20 cellular contexts compared by ENCODE assay signal in the genomic region with DNA sequence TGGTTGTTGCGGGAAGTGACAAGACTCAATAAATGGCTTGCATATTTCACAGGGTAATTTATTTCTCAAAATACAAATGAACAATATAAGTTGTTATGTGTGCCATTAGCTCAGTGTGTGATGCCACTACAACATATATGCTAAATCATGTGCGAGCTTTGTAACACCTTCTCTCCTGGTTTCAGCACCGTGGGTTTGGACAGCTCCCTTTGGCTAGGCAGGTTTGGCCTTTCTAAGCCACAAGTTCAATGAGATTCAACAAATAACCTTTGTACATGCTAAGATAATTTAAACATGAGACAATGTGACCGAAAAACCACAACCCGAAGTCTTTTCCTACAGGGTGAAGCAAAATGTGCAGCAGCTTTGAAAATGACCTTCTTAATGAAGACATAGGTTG.
DNase-seq lines count a peak whose midpoint lies in the region; ATAC-seq, FAIRE-seq and TF ChIP-seq lines count a peak whose summit lies in the region.
"Had no signal": no experiment of that assay in that cellular context is flagged by ENCODE, and none has a peak within 500 bp of the region (broad histone marks: within the 10 kb centered on the region; RNA-seq: fewer than 3 reads in every experiment).

No MANE protein-coding gene starts in this region.

- H3K27me3 ChIP-seq in H7 (ENCODE audit: control insufficient read depth, insufficient read depth, low read length) (no peaks in the 10 kb centered on the region; the same call in 1 of the 2 replicates), iPS DF 6.9 (ENCODE audit: control insufficient read depth, insufficient read depth, low read length) (no peaks in the 10 kb centered on the region), ovary (no peaks in the 10 kb centered on the region)
- H3K27me3 ChIP-seq: upper lobe of left lung had no signal

- no peak overlapping the region for H3K4me3 ChIP-seq in A549
- no peak overlapping the region for H3K4me3 ChIP-seq in H7 (ENCODE audit: insufficient read depth, low read depth, low read length)
- no peak overlapping the region for H3K4me3 ChIP-seq in iPS DF 6.9 (ENCODE audit: low read length)
- no peak overlapping the region for H3K4me3 ChIP-seq in ovary
- H3K4me3 ChIP-seq: PC-9, skin epidermis, upper lobe of left lung had no signal

- H3K9me3 ChIP-seq in A549, result no peaks in the 10 kb centered on the region
- no peaks in the 10 kb centered on the region; the same call in 1 of the 2 replicates for H3K9me3 ChIP-seq in iPS DF 6.9 (ENCODE audit: control insufficient read depth, insufficient read depth, low read length)
- H3K9me3 ChIP-seq in ovary, result no peaks in the 10 kb centered on the region

- 16% methylated on average over 5 of the region's 5 CpGs for whole genome bisulfite sequencing in A549 (ENCODE audit: missing lambda C conversion rate)
- no CpG with 5 or more reads among the region's 5 CpGs for WGBS in iPS DF 6.9 (ENCODE audit: insufficient coverage, insufficient read length)
- WGBS in ovary, 3 donors, result 56 to 58% (median 57%) methylated on average over 5 of the region's 5 CpGs

- TF ChIP-seq CTCF in A549 (IDR thresholded peaks at IDR 0.05) (no peak), RWPE1 (conservative IDR thresholded peaks at IDR 0.05; ENCODE audit: low read depth) (no peak), ovary (IDR thresholded peaks at IDR 0.05) (no peak)

- CTCF ChIA-PET in A549 (lab: Yijun Ruan, JAX), result no interaction called here
- CTCF ChIA-PET in RWPE1 (lab: Yijun Ruan, JAX), result no interaction called here

- TF ChIP-seq POLR2A in A549 (IDR thresholded peaks at IDR 0.05; ENCODE audit: low read length) (no peak), ovary (IDR thresholded peaks at IDR 0.05) (no peak)

- intact Hi-C loops in ovary (cut with DNase I), result no loop called here

- H3K4me1 ChIP-seq in A549 (no peaks in the 10 kb centered on the region), iPS DF 6.9 (ENCODE audit: control insufficient read depth, insufficient read depth, low read length) (no peaks in the 10 kb centered on the region), ovary (ENCODE audit: insufficient read depth) (no peaks in the 10 kb centered on the region)
- H3K4me1 ChIP-seq: upper lobe of left lung had no signal

- ATAC-seq in A549 (no peak), HG02973 (IDR thresholded peaks at IDR 0.05; ENCODE audit: unreplicated experiment) (no peak)
- ATAC-seq: activated CD4-positive, CD25-positive, alpha-beta regulatory T cell treated with anti-CD3 and anti-CD28 coated beads, Interleukin-2, amount 50 U/mL, for 24 hours; stimulated activated naive B cell treated with anti-CD40 and anti-IgM and Interleukin-4, amounts not matched to agents 10 μg/mL and 1 μg/mL and 100 μg/mL, for 72 hours had no signal

- H3K27ac ChIP-seq in A549 (no peak overlapping the region), iPS DF 6.9 (ENCODE audit: low read length) (no peak overlapping the region), RWPE1 (no peak overlapping the region), ovary (no peak overlapping the region)
- H3K27ac ChIP-seq: PC-9, skin epidermis, upper lobe of left lung had no signal

- FAIRE-seq in A549 (lab: Jason Lieb, UNC), result no peak
- FAIRE-seq: endothelial cell of umbilical vein, keratinocyte had no signal

- DNase-seq in A549 (ENCODE audit: low read depth in 1 of 2, low spot score in 1 of 2), result no peak
- DNase-seq in H7, result peak; percentile 20
- peak; percentile 16 for DNase-seq in RPMI7951 (ENCODE audit: low read depth)
- peak; percentile 20 for DNase-seq in iPS DF 6.9 (ENCODE audit: low read depth, low spot score)
- DNase-seq in RWPE1 (ENCODE audit: low spot score), result no peak
- no peak for DNase-seq in activated effector memory CD4-positive, alpha-beta T cell treated with anti-CD3 and anti-CD28 coated beads, Interleukin-2, amount 50 U/mL, for 16 hours
- no peak for DNase-seq in ovary
- DNase-seq: cerebellar nuclear complex; KG1; midbrain; NCI-H1694; NCI-H446 treated with DMSO at 0.1 percent for 48 hours; stimulated activated naive B cell treated with anti-CD40 and anti-IgM and Interleukin-4, amounts not matched to agents 10 μg/mL and 1 μg/mL and 100 μg/mL, for 72 hours; upper lobe of left lung had no signal

- H3K36me3 ChIP-seq in H7 (replicated peaks; ENCODE audit: control insufficient read depth, insufficient read depth, low read length), result no peaks in the 10 kb centered on the region
- H3K36me3 ChIP-seq in iPS DF 6.9 (ENCODE audit: control insufficient read depth, insufficient read depth, low read length), result no peaks in the 10 kb centered on the region
- no peaks in the 10 kb centered on the region for H3K36me3 ChIP-seq in ovary
- H3K36me3 ChIP-seq: upper lobe of left lung had no signal

- POLR2A ChIA-PET in A549 (lab: Yijun Ruan, JAX) (no interaction called here), RWPE1 (lab: Yijun Ruan, JAX; ENCODE audit: low non-redundant PET) (no interaction called here)

- no peak for TF ChIP-seq RAD21 in A549 (conservative IDR thresholded peaks at IDR 0.05 in 1 of 2, IDR thresholded peaks at IDR 0.05 in 1 of 2)

- no peak overlapping the region for H3K4me2 ChIP-seq in A549
- H3K4me2 ChIP-seq: PC-9 had no signal

- TF ChIP-seq EP300 in A549 (IDR thresholded peaks at IDR 0.05) (no peak), ovary (IDR thresholded peaks at IDR 0.05) (no peak)

TF ChIP-seq in A549, 52 proteins besides CTCF, POLR2A, EP300 and RAD21:
- TF ChIP-seq, protein P1, sequence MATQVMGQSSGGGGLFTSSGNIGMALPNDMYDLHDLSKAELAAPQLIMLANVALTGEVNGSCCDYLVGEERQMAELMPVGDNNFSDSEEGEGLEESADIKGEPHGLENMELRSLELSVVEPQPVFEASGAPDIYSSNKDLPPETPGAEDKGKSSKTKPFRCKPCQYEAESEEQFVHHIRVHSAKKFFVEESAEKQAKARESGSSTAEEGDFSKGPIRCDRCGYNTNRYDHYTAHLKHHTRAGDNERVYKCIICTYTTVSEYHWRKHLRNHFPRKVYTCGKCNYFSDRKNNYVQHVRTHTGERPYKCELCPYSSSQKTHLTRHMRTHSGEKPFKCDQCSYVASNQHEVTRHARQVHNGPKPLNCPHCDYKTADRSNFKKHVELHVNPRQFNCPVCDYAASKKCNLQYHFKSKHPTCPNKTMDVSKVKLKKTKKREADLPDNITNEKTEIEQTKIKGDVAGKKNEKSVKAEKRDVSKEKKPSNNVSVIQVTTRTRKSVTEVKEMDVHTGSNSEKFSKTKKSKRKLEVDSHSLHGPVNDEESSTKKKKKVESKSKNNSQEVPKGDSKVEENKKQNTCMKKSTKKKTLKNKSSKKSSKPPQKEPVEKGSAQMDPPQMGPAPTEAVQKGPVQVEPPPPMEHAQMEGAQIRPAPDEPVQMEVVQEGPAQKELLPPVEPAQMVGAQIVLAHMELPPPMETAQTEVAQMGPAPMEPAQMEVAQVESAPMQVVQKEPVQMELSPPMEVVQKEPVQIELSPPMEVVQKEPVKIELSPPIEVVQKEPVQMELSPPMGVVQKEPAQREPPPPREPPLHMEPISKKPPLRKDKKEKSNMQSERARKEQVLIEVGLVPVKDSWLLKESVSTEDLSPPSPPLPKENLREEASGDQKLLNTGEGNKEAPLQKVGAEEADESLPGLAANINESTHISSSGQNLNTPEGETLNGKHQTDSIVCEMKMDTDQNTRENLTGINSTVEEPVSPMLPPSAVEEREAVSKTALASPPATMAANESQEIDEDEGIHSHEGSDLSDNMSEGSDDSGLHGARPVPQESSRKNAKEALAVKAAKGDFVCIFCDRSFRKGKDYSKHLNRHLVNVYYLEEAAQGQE (IDR thresholded peaks at IDR 0.05), result peak; percentile 80
- TF ChIP-seq RFX5 (IDR thresholded peaks at IDR 0.05), result no peak

Comparison
In these comparisons a context has a peak if more than half of its experiments do, and no peak if none do; other contexts are left out.
1. DNase-seq: peak in H7 (single experiment), RPMI7951 (single experiment) and iPS DF 6.9 (single experiment); none in A549 (0 of 2), RWPE1 (single experiment), activated effector memory CD4-positive, alpha-beta T cell treated with anti-CD3 and anti-CD28 coated beads, Interleukin-2, amount 50 U/mL, for 16 hours (single experiment) and ovary (0 of 5).